ENCODE assay signal across 17 cellular contexts in the genomic region with DNA sequence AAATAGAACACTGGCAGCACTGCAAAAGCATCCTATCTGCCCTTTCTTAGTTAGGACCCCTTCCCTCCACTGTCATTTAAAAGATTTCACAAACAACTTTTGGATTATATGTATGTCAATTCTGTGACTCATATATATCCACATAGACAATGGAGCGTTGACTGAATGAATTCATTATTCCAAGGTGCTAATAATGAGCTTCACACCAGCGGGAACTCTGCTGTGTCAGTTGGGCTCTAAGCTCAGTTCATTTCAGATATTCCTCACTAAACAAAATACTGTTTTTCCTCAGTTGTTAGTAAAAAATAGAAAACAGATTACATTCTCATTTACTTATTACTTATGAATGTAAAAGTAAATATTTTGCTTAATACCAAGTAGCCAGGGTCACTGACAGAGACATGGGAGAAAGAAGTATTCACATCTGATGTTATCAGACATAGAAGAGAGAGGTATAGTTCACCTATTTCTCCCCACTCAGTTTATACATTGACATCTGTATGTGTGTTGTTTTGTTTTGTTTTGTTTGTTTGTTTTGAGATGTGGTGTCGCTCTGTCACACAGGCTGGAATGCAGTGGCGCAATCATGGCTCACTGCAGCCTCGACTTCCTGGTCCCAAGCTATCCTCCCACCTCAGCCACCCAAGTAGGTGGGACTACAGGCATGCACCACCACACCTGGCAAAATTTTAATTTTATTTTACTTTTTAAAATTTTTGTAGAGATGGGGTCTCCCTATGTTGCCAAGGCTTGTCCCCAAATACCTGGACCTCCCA.
"Had no signal": no experiment of that assay in that cellular context is flagged by ENCODE, and none has a peak within 500 bp of the region (broad histone marks: within the 10 kb centered on the region; RNA-seq: fewer than 3 reads in every experiment).

No MANE protein-coding gene starts in this region.

- H3K4me3 ChIP-seq: ascending aorta, cardiac muscle cell, gastroesophageal sphincter, right atrium auricular region, skin epidermis, stomach, transverse colon had no signal

- DNase-seq: activated B cell treated with CpG ODN at 0.5 μM for 24 hours; activated effector memory CD4-positive, alpha-beta T cell treated with Interleukin-2 at 50 U/mL for 16 hours; left ventricle myocardium superior; mesenchymal stem cell; stomach; T-helper 2 cell; transverse colon had no signal

- FAIRE-seq: colon, endothelial cell of umbilical vein, keratinocyte, TTC549 had no signal

- H3K9me3 ChIP-seq: ascending aorta, gastroesophageal sphincter, right atrium auricular region, stomach had no signal

- H3K4me1 ChIP-seq: ascending aorta had no signal

- H3K27ac ChIP-seq: ascending aorta, cardiac muscle cell, gastroesophageal sphincter, right atrium auricular region, stomach, transverse colon had no signal

- H3K27me3 Mint-ChIP-seq: activated B cell treated with CpG ODN at 0.5 μM for 24 hours; activated CD4-positive, alpha-beta T cell treated with anti-CD3 and anti-CD28 coated beads, Interleukin-2, amount 10 ng/mL, durations not matched to agents 24 days and 14 days had no signal

- H3K4me3 Mint-ChIP-seq: activated B cell treated with CpG ODN at 0.5 μM for 24 hours; activated CD4-positive, alpha-beta T cell treated with anti-CD3 and anti-CD28 coated beads, Interleukin-2, amount 10 ng/mL, durations not matched to agents 24 days and 14 days had no signal

- H3K36me3 ChIP-seq: ascending aorta, cardiac muscle cell, gastroesophageal sphincter, right atrium auricular region, stomach, transverse colon had no signal

- H3K27ac Mint-ChIP-seq: activated B cell treated with CpG ODN at 0.5 μM for 24 hours; activated CD4-positive, alpha-beta T cell treated with anti-CD3 and anti-CD28 coated beads, Interleukin-2, amount 10 ng/mL, durations not matched to agents 24 days and 14 days had no signal

- H3K27me3 ChIP-seq: ascending aorta, cardiac muscle cell, gastroesophageal sphincter, right atrium auricular region, stomach, transverse colon had no signal
